ENCODE assay signal across 9 cellular contexts in genomic region chr2:101516833-101517690, GRCh38. TPM values are rescaled to one million over a fixed set of nuclear protein-coding genes. Genes with fewer than 3 reads are reported as not detected.
DNase-seq lines count a peak whose midpoint lies in the region; ATAC-seq, FAIRE-seq and TF ChIP-seq lines count a peak whose summit lies in the region.
"Had no signal": no experiment of that assay in that cellular context is flagged by ENCODE, and none has a peak within 500 bp of the region (broad histone marks: within the 10 kb centered on the region; RNA-seq: fewer than 3 reads in every experiment).

No MANE protein-coding gene starts in this region.

- H4K8ac ChIP-seq in H1 (ENCODE audit: extremely low read depth, insufficient read depth, low read length): no peak overlapping the region

- H2BK15ac ChIP-seq in H1 (ENCODE audit: low read length): no peak overlapping the region

- 83% methylated on average over 8 of the region's 8 CpGs; no CpG with 5 or more reads in 1 of the 2 experiments for WGBS in H1 (ENCODE audit: extremely low coverage in 1 of 2, insufficient coverage in 1 of 2, insufficient read length in 1 of 2, insufficient replicate concordance in 2 of 2, low coverage in 1 of 2, low lambda C conversion rate in 2 of 2, missing lambda C conversion rate in 1 of 2), 2 experiments
- 69 to 70% methylated on average over 8 of the region's 8 CpGs for WGBS in thyroid gland, 2 donors

- TF ChIP-seq CTCF in HCT116 (IDR thresholded peaks at IDR 0.05 in 2 of 3, conservative IDR thresholded peaks at IDR 0.05 in 1 of 3; ENCODE audit: borderline replicate concordance in 1 of 3, insufficient read depth in 1 of 3, low read depth in 2 of 3, low read length in 2 of 3) (no peak), RWPE1 (conservative IDR thresholded peaks at IDR 0.05; ENCODE audit: low read depth) (no peak), H1 (IDR thresholded peaks at IDR 0.05; ENCODE audit: control extremely low read depth in 1 of 3, insufficient read depth in 1 of 3, low read depth in 1 of 3, low read length in 3 of 3) (no peak), thyroid gland (IDR thresholded peaks at IDR 0.05) (no peak)

- TF ChIP-seq EP300 in H1 (IDR thresholded peaks at IDR 0.05; ENCODE audit: borderline replicate concordance in 1 of 2, low read depth in 2 of 2, low read length in 2 of 2): no peak

- peak overlapping the region; percentile 87 for H2BK120ac ChIP-seq in H1 (replicated peaks; ENCODE audit: low read depth, low read length)

- no peaks in the 10 kb centered on the region for H3K79me1 ChIP-seq in H1 (ENCODE audit: low read depth, low read length)

- peak overlapping the region; percentile 37 for H3K56ac ChIP-seq in H1 (replicated peaks; ENCODE audit: insufficient read length, low read depth, low read length)

- H4K5ac ChIP-seq in H1 (ENCODE audit: insufficient read length, low read depth, low read length): no peak overlapping the region

- H3K27ac ChIP-seq in HCT116 (ENCODE audit: low read depth, low read length): no peak overlapping the region
- peak overlapping the region; percentile 74 for H3K27ac ChIP-seq in RWPE1
- no peak overlapping the region for H3K27ac ChIP-seq in H1 (ENCODE audit: low read depth, low read length)
- peak overlapping the region; percentile 10 for H3K27ac ChIP-seq in skeletal muscle tissue (ENCODE audit: low read depth, low read length)
- no peak overlapping the region for H3K27ac ChIP-seq in thyroid gland

- H3K27me3 ChIP-seq in HCT116 (ENCODE audit: insufficient read depth, low read length) (no peaks in the 10 kb centered on the region), H1 (replicated peaks in 1 of 4; ENCODE audit: control insufficient read depth in 3 of 4, extremely low read depth in 1 of 4, insufficient read depth in 3 of 4, low read length in 3 of 4) (no peaks in the 10 kb centered on the region; a peak in 1 of 7 replicates), skeletal muscle tissue (ENCODE audit: control insufficient read depth in 3 of 3, insufficient read depth in 3 of 3, low read length in 3 of 3) (no peaks in the 10 kb centered on the region), thyroid gland (no peaks in the 10 kb centered on the region)
- H3K27me3 ChIP-seq: ascending aorta had no signal

- H3K9ac ChIP-seq in HCT116 (ENCODE audit: low read length) (no peak overlapping the region), H1 (replicated peaks in 1 of 4; ENCODE audit: extremely low read depth in 1 of 4, low read depth in 3 of 4, low read length in 3 of 4) (no peak overlapping the region), skeletal muscle tissue (ENCODE audit: low read depth in 1 of 3, low read length in 3 of 3) (no peak overlapping the region)

- H3K4me1 ChIP-seq in HCT116 (ENCODE audit: control insufficient read depth in 1 of 2, insufficient read depth in 2 of 2, low read length in 2 of 2) (peaks cover 8 to 30% of the 10 kb centered on the region in 2 experiments; a peak in 3 of 4 replicates), H1 (replicated peaks in 1 of 4; ENCODE audit: control insufficient read depth in 3 of 4, insufficient read depth in 4 of 4, low read length in 3 of 4) (peaks cover 0 to 11% (median 9%) of the 10 kb centered on the region in 4 experiments; a peak in 5 of 7 replicates), skeletal muscle tissue (ENCODE audit: control insufficient read depth in 3 of 3, insufficient read depth in 3 of 3, low read length in 3 of 3) (peaks cover 14 to 20% (median 18%) of the 10 kb centered on the region in 3 donors), thyroid gland (peaks cover 19 to 25% of the 10 kb centered on the region in 2 donors)

- no peaks in the 10 kb centered on the region for H3K23me2 ChIP-seq in H1 (ENCODE audit: low read depth, low read length)

- H3K14ac ChIP-seq in H1 (ENCODE audit: insufficient read length): peak overlapping the region; percentile 19

- intact Hi-C loops in HCT116 (cut with micrococcal nuclease): loop anchor here (5.0 kb wide), 1 partner anchor 100 kb away; no protein-coding TSS in a partner anchor
- intact Hi-C loops in cardiac septum (cut with DNase I): loop anchor here (5.0 kb wide), 1 partner anchor 40 kb away; no protein-coding TSS in a partner anchor
- intact Hi-C loops in thyroid gland (cut with DNase I): no loop called here

- ATAC-seq in HCT116 (peak; percentile 58), GM21723 (IDR thresholded peaks at IDR 0.05; ENCODE audit: unreplicated experiment) (no peak)

- H3K9me3 ChIP-seq in HCT116 (ENCODE audit: control insufficient read depth in 1 of 2, insufficient read depth in 1 of 2, low read depth in 1 of 2, low read length in 2 of 2) (peaks cover 0 to 7% of the 10 kb centered on the region in 2 experiments; a peak in 1 of 4 replicates), H1 (ENCODE audit: insufficient read depth in 2 of 2, low read depth in 1 of 2, low read length in 1 of 2) (peaks cover 9 to 16% of the 10 kb centered on the region in 2 experiments), skeletal muscle tissue (ENCODE audit: control insufficient read depth in 3 of 3, low read length in 3 of 3) (no peaks in the 10 kb centered on the region), thyroid gland (no peaks in the 10 kb centered on the region)
- H3K9me3 ChIP-seq: ascending aorta had no signal

- POLR2A ChIA-PET in HCT116 (lab: Charles Lee): no interaction called here
- POLR2A ChIA-PET in RWPE1 (lab: Yijun Ruan, JAX; ENCODE audit: low non-redundant PET): no interaction called here
- POLR2A ChIA-PET in H1 (lab: Charles Lee; ENCODE audit: partially characterized antibody): no interaction called here

- H2AFZ ChIP-seq in HCT116 (ENCODE audit: low read depth, low read length, poor library complexity, severe bottlenecking): peak overlapping the region; percentile 79
- H2AFZ ChIP-seq in H1 (ENCODE audit: low read length): no peak overlapping the region

- H4K20me1 ChIP-seq in HCT116 (ENCODE audit: insufficient read depth): no peaks in the 10 kb centered on the region
- H4K20me1 ChIP-seq in H1 (replicated peaks in 1 of 2; ENCODE audit: control insufficient read depth in 1 of 2, insufficient read depth in 2 of 2, low read length in 2 of 2): no peaks in the 10 kb centered on the region

- TF ChIP-seq RAD21 in HCT116 (IDR thresholded peaks at IDR 0.05; ENCODE audit: low read depth) (no peak), H1 (IDR thresholded peaks at IDR 0.05 in 1 of 2, conservative IDR thresholded peaks at IDR 0.05 in 1 of 2; ENCODE audit: low read depth in 2 of 2, low read length in 2 of 2) (no peak)

- H3K9me2 ChIP-seq in HCT116 (ENCODE audit: insufficient read depth): no peaks in the 10 kb centered on the region

- H3K18ac ChIP-seq in H1 (ENCODE audit: extremely low read depth, low read length): peak overlapping the region; percentile 36; the same call in 1 of the 2 replicates

- peak overlapping the region; percentile 96; the same call in 1 of the 2 replicates for H2BK12ac ChIP-seq in H1 (ENCODE audit: low read depth, low read length)

- CTCF ChIA-PET in HCT116 (lab: Charles Lee): no interaction called here
- CTCF ChIA-PET in RWPE1 (lab: Yijun Ruan, JAX): no interaction called here
- CTCF ChIA-PET in H1 (lab: Charles Lee; ENCODE audit: partially characterized antibody): no interaction called here

- no peaks in the 10 kb centered on the region for H3K36me3 ChIP-seq in HCT116 (ENCODE audit: control insufficient read depth in 1 of 2, insufficient read depth in 2 of 2, low read length in 2 of 2)
- peaks cover 0 to 3% (median 0%) of the 10 kb centered on the region in 4 experiments; a peak in 1 of 8 replicates for H3K36me3 ChIP-seq in H1 (ENCODE audit: control insufficient read depth in 2 of 4, insufficient read depth in 4 of 4, low read length in 3 of 4)
- H3K36me3 ChIP-seq in skeletal muscle tissue (ENCODE audit: control insufficient read depth in 3 of 3, insufficient read depth in 3 of 3, low read length in 3 of 3): no peaks in the 10 kb centered on the region
- H3K36me3 ChIP-seq in thyroid gland: no peaks in the 10 kb centered on the region
- H3K36me3 ChIP-seq: ascending aorta had no signal

- no peak overlapping the region for H3K23ac ChIP-seq in H1 (ENCODE audit: insufficient read length)

- H2BK5ac ChIP-seq in H1 (ENCODE audit: low read depth, low read length): peak overlapping the region; percentile 46; the same call in 1 of the 2 replicates

- H2AK5ac ChIP-seq in H1 (ENCODE audit: low read depth, low read length): peak overlapping the region; percentile 82

- H3K79me2 ChIP-seq in HCT116 (ENCODE audit: insufficient read depth, low read length) (no peaks in the 10 kb centered on the region), H1 (ENCODE audit: control insufficient read depth in 1 of 2, insufficient read depth in 2 of 2, low read length in 2 of 2) (no peaks in the 10 kb centered on the region)

- DNase-seq in HCT116 (ENCODE audit: low read depth, low spot score): peak; percentile 41
- DNase-seq in RWPE1 (ENCODE audit: low spot score): peak; percentile 75
- no peak for DNase-seq in H1 (ENCODE audit: low read depth in 1 of 2, low spot score in 2 of 2)
- no peak for DNase-seq in cardiac septum (ENCODE audit: low spot score)
- DNase-seq in pons (ENCODE audit: low spot score): no peak
- DNase-seq in thyroid gland: no peak

- FAIRE-seq in H1 (lab: Jason Lieb, UNC): no peak

- peak overlapping the region; percentile 68 for H4K91ac ChIP-seq in H1 (replicated peaks; ENCODE audit: insufficient read length, low read length)

- peak overlapping the region in 1 of 2 experiments; percentile 24; a peak in 2 of 4 replicates for H3K4me3 ChIP-seq in HCT116 (replicated peaks in 1 of 2; ENCODE audit: low read depth in 1 of 2, low read length in 2 of 2)
- H3K4me3 ChIP-seq in H1 (ENCODE audit: extremely low read depth in 1 of 4, insufficient read depth in 2 of 4, low read depth in 3 of 4, low read length in 4 of 4): no peak overlapping the region; a peak in 1 of 8 replicates
- no peak overlapping the region for H3K4me3 ChIP-seq in skeletal muscle tissue (ENCODE audit: low read length in 3 of 3)
- H3K4me3 ChIP-seq in thyroid gland (replicated peaks in 1 of 3): no peak overlapping the region
- H3K4me3 ChIP-seq: ascending aorta had no signal

- no peak for TF ChIP-seq POLR2A in HCT116 (IDR thresholded peaks at IDR 0.05; ENCODE audit: borderline replicate concordance, extremely low read depth, insufficient read depth, insufficient read length)
- no peak for TF ChIP-seq POLR2A in H1 (IDR thresholded peaks at IDR 0.05; ENCODE audit: control extremely low read depth in 1 of 2, low read depth in 2 of 2, low read length in 2 of 2)
- TF ChIP-seq POLR2A in thyroid gland (IDR thresholded peaks at IDR 0.05): no peak

- peak overlapping the region; percentile 95 for H3K4ac ChIP-seq in H1 (replicated peaks; ENCODE audit: insufficient read length, low read depth, low read length)

- peak overlapping the region; percentile 76; the same call in 1 of the 2 replicates for H2BK20ac ChIP-seq in H1 (ENCODE audit: low read length)

- peak overlapping the region; percentile 67 for H3K4me2 ChIP-seq in HCT116 (ENCODE audit: low read length)
- no peak overlapping the region for H3K4me2 ChIP-seq in H1 (ENCODE audit: insufficient read depth in 1 of 2, low read depth in 2 of 2, low read length in 2 of 2)

- no TSS peak for BruUV-seq in HCT116 (replicated peaks; lab: Mats Ljungman, UMichigan)

- RAD21 ChIA-PET in HCT116 (lab: Charles Lee; ENCODE audit: low non-redundant PET in 1 of 2, low total read pairs in 2 of 2, uncharacterized antibody in 2 of 2, unreplicated experiment in 2 of 2): no interaction called here

RNA-seq across cellular contexts. Expression of gene RFX8, which starts 42.1 kb away (rescaled TPM):
- not detected for total RNA-seq in HCT116 (2021; ENCODE audit: unreplicated experiment)
- not detected in 2 replicates for polyA plus RNA-seq in HCT116 (2012)
- 0.60 and 1.3 TPM in 2 replicates for total RNA-seq in H1 (2021; fragmentation: NEBNext Ultra II Directional; extraction: Animal tissue kit (Norgen Biotek cat#: 25700))
- polyA plus RNA-seq in H1 (2011; rRNA removed): 0.57 and 0.97 TPM in 2 replicates
- 1.2 TPM for polyA plus RNA-seq in H1 (2011; cell fraction: cytosol; rRNA removed)
- polyA plus RNA-seq in H1 (2011; cell fraction: nucleus; rRNA removed): 1.3 TPM
- 0.54 to 1.4 TPM (median 0.94 TPM) in 4 replicates for polyA plus RNA-seq in H1 (2012, experiment 1 of 2)
- not detected for polyA plus RNA-seq in H1 (2012, experiment 2 of 2)
- 0.41 TPM for polyA plus RNA-seq in H1 (2013, experiment 1 of 2)
- polyA plus RNA-seq in H1 (2013, experiment 2 of 2): 0.22 TPM
- 0.28 and 0.34 TPM in 2 replicates for polyA minus RNA-seq in H1 (2011; rRNA and poly(A)+ RNA removed)
- not detected for polyA minus RNA-seq in H1 (2011; cell fraction: cytosol; rRNA and poly(A)+ RNA removed)
- polyA minus RNA-seq in H1 (2011; cell fraction: nucleus; rRNA and poly(A)+ RNA removed): 1.6 TPM
- under 0.01 TPM for total RNA-seq in skeletal muscle tissue
- total RNA-seq in cardiac septum: not detected
- 1 to 10 TPM in 1 of 4 donors, not detected in 3; 1.9 TPM for total RNA-seq in thyroid gland
- total RNA-seq: ascending aorta had no signal

Comparison
In these comparisons a context has a peak if more than half of its experiments do, and no peak if none do; other contexts are left out.
1. DNase-seq: peak in HCT116 (single experiment) and RWPE1 (single experiment); none in H1 (0 of 2), cardiac septum (single experiment), pons (single experiment) and thyroid gland (0 of 2).
2. H3K27ac ChIP-seq: peak in RWPE1 (single experiment) and skeletal muscle tissue (single experiment); none in HCT116 (single experiment), H1 (single experiment) and thyroid gland (0 of 3).
3. Of the 16 proteins assayed by ChIP-seq in both H1 and HCT116: peak only in H1: none; only in HCT116: FOSL1, JUND and SP1; in both: none; in neither: 13.